Comparison of ENCODE assay signal across 19 cellular contexts in genomic region chr2:72027426-72028161, GRCh38.
DNase-seq lines count a peak whose midpoint lies in the region; ATAC-seq and TF ChIP-seq lines count a peak whose summit lies in the region.
"Had no signal": no experiment of that assay in that cellular context is flagged by ENCODE, and none has a peak within 500 bp of the region (broad histone marks: within the 10 kb centered on the region; RNA-seq: fewer than 3 reads in every experiment).

No MANE protein-coding gene starts in this region.

- intact Hi-C loops in activated CD4-positive, alpha-beta memory T cell treated with anti-CD3 and anti-CD28 coated beads for 36 hours (cut with micrococcal nuclease), result no loop called here
- intact Hi-C loops in tibial artery (cut with DNase I; ENCODE audit: low total_unique reads), result no loop called here
- intact Hi-C loops in activated T-helper 1 cell treated with anti-CD3 and anti-CD28 coated beads, Interleukin-12 subunit alpha, Interleukin-12 subunit beta, Interleukin-2, Interleukin-4 antibody, amounts not matched to agents 30 ng/mL and 10 ng/mL and 1 ng/mL, durations not matched to agents 14 hours and 24 hours and 36 hours (cut with micrococcal nuclease), result no loop called here

- no peaks in the 10 kb centered on the region for H3K36me3 ChIP-seq in tibial artery
- H3K36me3 ChIP-seq: gastroesophageal sphincter, HAP-1 had no signal

- H3K27me3 ChIP-seq in tibial artery, result peaks cover 0 to 8% of the 10 kb centered on the region in 2 donors
- H3K27me3 ChIP-seq: body of pancreas had no signal

- H3K4me3 Mint-ChIP-seq in activated CD4-positive, alpha-beta memory T cell treated with anti-CD3 and anti-CD28 coated beads, Interleukin-2, amount 10 ng/mL, durations not matched to agents 7 days and 5 days, result no peak overlapping the region
- H3K4me3 Mint-ChIP-seq in activated CD4-positive, alpha-beta memory T cell treated with anti-CD3 and anti-CD28 coated beads for 36 hours, result no peak overlapping the region
- no peak overlapping the region for H3K4me3 Mint-ChIP-seq in WTC11
- H3K4me3 Mint-ChIP-seq in activated T-helper 1 cell treated with anti-CD3 and anti-CD28 coated beads, Interleukin-12 subunit alpha, Interleukin-12 subunit beta, Interleukin-2, Interleukin-4 antibody, amounts not matched to agents 30 ng/mL and 10 ng/mL and 1 ng/mL, durations not matched to agents 14 hours and 24 hours and 36 hours, result no peak overlapping the region
- H3K4me3 Mint-ChIP-seq: activated CD4-positive, alpha-beta T cell treated with anti-CD3 and anti-CD28 coated beads for 36 hours; stimulated activated naive B cell treated with anti-CD40 and anti-IgM and Interleukin-4, amounts not matched to agents 10 μg/mL and 1 μg/mL and 100 μg/mL, for 72 hours had no signal

- no peak overlapping the region for H3K27ac Mint-ChIP-seq in activated CD4-positive, alpha-beta memory T cell treated with anti-CD3 and anti-CD28 coated beads, Interleukin-2, amount 10 ng/mL, durations not matched to agents 7 days and 5 days
- no peak overlapping the region for H3K27ac Mint-ChIP-seq in activated CD4-positive, alpha-beta memory T cell treated with anti-CD3 and anti-CD28 coated beads for 36 hours
- no peak overlapping the region for H3K27ac Mint-ChIP-seq in WTC11
- H3K27ac Mint-ChIP-seq in activated T-helper 1 cell treated with anti-CD3 and anti-CD28 coated beads, Interleukin-12 subunit alpha, Interleukin-12 subunit beta, Interleukin-2, Interleukin-4 antibody, amounts not matched to agents 30 ng/mL and 10 ng/mL and 1 ng/mL, durations not matched to agents 14 hours and 24 hours and 36 hours, result no peak overlapping the region
- H3K27ac Mint-ChIP-seq: activated CD4-positive, alpha-beta T cell treated with anti-CD3 and anti-CD28 coated beads for 36 hours; stimulated activated naive B cell treated with anti-CD40 and anti-IgM and Interleukin-4, amounts not matched to agents 10 μg/mL and 1 μg/mL and 100 μg/mL, for 72 hours had no signal

- no peaks in the 10 kb centered on the region for H3K4me1 ChIP-seq in tibial artery
- H3K4me1 ChIP-seq: body of pancreas, gastroesophageal sphincter, HAP-1 had no signal

- ATAC-seq in WTC11, result peak; percentile 49; the same call in 1 of the 2 replicates
- ATAC-seq: activated CD4-positive, alpha-beta T cell treated with anti-CD3 and anti-CD28 coated beads for 36 hours; body of pancreas; gastroesophageal sphincter; stimulated activated naive B cell treated with anti-CD40 and anti-IgM and Interleukin-4, amounts not matched to agents 10 μg/mL and 1 μg/mL and 100 μg/mL, for 72 hours had no signal

- H3K4me1 Mint-ChIP-seq in activated CD4-positive, alpha-beta memory T cell treated with anti-CD3 and anti-CD28 coated beads, Interleukin-2, amount 10 ng/mL, durations not matched to agents 7 days and 5 days, result no peaks in the 10 kb centered on the region
- H3K4me1 Mint-ChIP-seq in activated CD4-positive, alpha-beta memory T cell treated with anti-CD3 and anti-CD28 coated beads for 36 hours (ENCODE audit: low read depth), result no peaks in the 10 kb centered on the region
- H3K4me1 Mint-ChIP-seq in WTC11, result peaks cover 3% of the 10 kb centered on the region; the same call in 1 of the 2 replicates
- no peaks in the 10 kb centered on the region for H3K4me1 Mint-ChIP-seq in activated T-helper 1 cell treated with anti-CD3 and anti-CD28 coated beads, Interleukin-12 subunit alpha, Interleukin-12 subunit beta, Interleukin-2, Interleukin-4 antibody, amounts not matched to agents 30 ng/mL and 10 ng/mL and 1 ng/mL, durations not matched to agents 14 hours and 24 hours and 36 hours (ENCODE audit: low read depth)
- H3K4me1 Mint-ChIP-seq: activated CD4-positive, alpha-beta T cell treated with anti-CD3 and anti-CD28 coated beads for 36 hours; stimulated activated naive B cell treated with anti-CD40 and anti-IgM and Interleukin-4, amounts not matched to agents 10 μg/mL and 1 μg/mL and 100 μg/mL, for 72 hours had no signal

- POLR2A ChIA-PET in activated CD4-positive, alpha-beta memory T cell treated with anti-CD3 and anti-CD28 coated beads, Interleukin-2, amount 10 ng/mL, durations not matched to agents 7 days and 5 days (lab: Charles Lee), result no interaction called here
- POLR2A ChIA-PET in activated CD4-positive, alpha-beta memory T cell treated with anti-CD3 and anti-CD28 coated beads for 36 hours (lab: Charles Lee), result no interaction called here
- POLR2A ChIA-PET in WTC11 (lab: Charles Lee), result no interaction called here

- no peaks in the 10 kb centered on the region for H3K9me3 Mint-ChIP-seq in activated CD4-positive, alpha-beta memory T cell treated with anti-CD3 and anti-CD28 coated beads, Interleukin-2, amount 10 ng/mL, durations not matched to agents 7 days and 5 days
- no peaks in the 10 kb centered on the region for H3K9me3 Mint-ChIP-seq in activated CD4-positive, alpha-beta memory T cell treated with anti-CD3 and anti-CD28 coated beads for 36 hours
- H3K9me3 Mint-ChIP-seq in WTC11, result no peaks in the 10 kb centered on the region; the same call in 1 of the 2 replicates
- no peaks in the 10 kb centered on the region for H3K9me3 Mint-ChIP-seq in activated T-helper 1 cell treated with anti-CD3 and anti-CD28 coated beads, Interleukin-12 subunit alpha, Interleukin-12 subunit beta, Interleukin-2, Interleukin-4 antibody, amounts not matched to agents 30 ng/mL and 10 ng/mL and 1 ng/mL, durations not matched to agents 14 hours and 24 hours and 36 hours

- H3K36me3 Mint-ChIP-seq in activated CD4-positive, alpha-beta memory T cell treated with anti-CD3 and anti-CD28 coated beads, Interleukin-2, amount 10 ng/mL, durations not matched to agents 7 days and 5 days (ENCODE audit: low read depth), result no peaks in the 10 kb centered on the region
- no peaks in the 10 kb centered on the region for H3K36me3 Mint-ChIP-seq in activated CD4-positive, alpha-beta memory T cell treated with anti-CD3 and anti-CD28 coated beads for 36 hours
- no peaks in the 10 kb centered on the region for H3K36me3 Mint-ChIP-seq in WTC11
- no peaks in the 10 kb centered on the region for H3K36me3 Mint-ChIP-seq in activated T-helper 1 cell treated with anti-CD3 and anti-CD28 coated beads, Interleukin-12 subunit alpha, Interleukin-12 subunit beta, Interleukin-2, Interleukin-4 antibody, amounts not matched to agents 30 ng/mL and 10 ng/mL and 1 ng/mL, durations not matched to agents 14 hours and 24 hours and 36 hours (ENCODE audit: low read depth)
- H3K36me3 Mint-ChIP-seq: stimulated activated naive B cell treated with anti-CD40 and anti-IgM and Interleukin-4, amounts not matched to agents 10 μg/mL and 1 μg/mL and 100 μg/mL, for 72 hours had no signal

- in situ Hi-C loops in ACHN (cut with HindIII; ENCODE audit: low pct_ligation_motif_present, low pct_unique_long_range_greater_than_20kb, low sequenced_read_pairs), result no loop called here

- no peaks in the 10 kb centered on the region for H3K9me3 ChIP-seq in tibial artery
- H3K9me3 ChIP-seq: body of pancreas, gastroesophageal sphincter, HAP-1 had no signal

- no peak overlapping the region for H3K4me3 ChIP-seq in tibial artery
- H3K4me3 ChIP-seq: body of pancreas, gastroesophageal sphincter, HAP-1 had no signal

- CTCF ChIA-PET in activated CD4-positive, alpha-beta memory T cell treated with anti-CD3 and anti-CD28 coated beads, Interleukin-2, amount 10 ng/mL, durations not matched to agents 7 days and 5 days (lab: Charles Lee), result no interaction called here
- CTCF ChIA-PET in activated CD4-positive, alpha-beta memory T cell treated with anti-CD3 and anti-CD28 coated beads for 36 hours (lab: Charles Lee), result no interaction called here
- CTCF ChIA-PET in WTC11 (lab: Charles Lee), result interaction anchor here (0.9 to 1.0 kb wide), 2 partner anchors 104 to 567 kb away, joined by 3 read pairs; no protein-coding TSS in a partner anchor

- no peaks in the 10 kb centered on the region for H3K27me3 Mint-ChIP-seq in activated CD4-positive, alpha-beta memory T cell treated with anti-CD3 and anti-CD28 coated beads, Interleukin-2, amount 10 ng/mL, durations not matched to agents 7 days and 5 days
- no peaks in the 10 kb centered on the region for H3K27me3 Mint-ChIP-seq in activated CD4-positive, alpha-beta memory T cell treated with anti-CD3 and anti-CD28 coated beads for 36 hours
- no peaks in the 10 kb centered on the region for H3K27me3 Mint-ChIP-seq in WTC11 (ENCODE audit: low read depth)
- no peaks in the 10 kb centered on the region for H3K27me3 Mint-ChIP-seq in activated T-helper 1 cell treated with anti-CD3 and anti-CD28 coated beads, Interleukin-12 subunit alpha, Interleukin-12 subunit beta, Interleukin-2, Interleukin-4 antibody, amounts not matched to agents 30 ng/mL and 10 ng/mL and 1 ng/mL, durations not matched to agents 14 hours and 24 hours and 36 hours (ENCODE audit: insufficient read depth)
- H3K27me3 Mint-ChIP-seq: activated CD4-positive, alpha-beta T cell treated with anti-CD3 and anti-CD28 coated beads for 36 hours; stimulated activated naive B cell treated with anti-CD40 and anti-IgM and Interleukin-4, amounts not matched to agents 10 μg/mL and 1 μg/mL and 100 μg/mL, for 72 hours had no signal

- no peak overlapping the region for H3K27ac ChIP-seq in tibial artery
- H3K27ac ChIP-seq: body of pancreas, gastroesophageal sphincter, KMS-11 had no signal

- DNase-seq in activated CD4-positive, alpha-beta memory T cell treated with anti-CD3 and anti-CD28 coated beads, Interleukin-2, amount 10 ng/mL, durations not matched to agents 7 days and 5 days, result peak; percentile 7
- no peak for DNase-seq in activated CD4-positive, alpha-beta memory T cell treated with anti-CD3 and anti-CD28 coated beads for 36 hours
- peak; percentile 28 for DNase-seq in WTC11 (ENCODE audit: low spot score)
- DNase-seq in islet precursor cell, result peak; percentile 59
- DNase-seq in tibial artery, result peak; percentile 15 to 43
- DNase-seq in NOMO-1 treated with DMSO at 0.1 percent for 48 hours (lab: John Stamatoyannopoulos, UW; ENCODE audit: unreplicated experiment), result no peak
- no peak for DNase-seq in ACHN
- DNase-seq in activated T-helper 1 cell treated with anti-CD3 and anti-CD28 coated beads, Interleukin-12 subunit alpha, Interleukin-12 subunit beta, Interleukin-2, Interleukin-4 antibody, amounts not matched to agents 30 ng/mL and 10 ng/mL and 1 ng/mL, durations not matched to agents 14 hours and 24 hours and 36 hours (ENCODE audit: low spot score), result no peak
- DNase-seq: activated CD4-positive, alpha-beta T cell treated with anti-CD3 and anti-CD28 coated beads for 36 hours; body of pancreas; effector memory CD4-positive, alpha-beta T cell; kidney; NCI-H1436 treated with DMSO at 0.1 percent for 48 hours; stimulated activated CD4-positive, alpha-beta T cell treated with anti-CD3 and anti-CD28 coated beads, Interleukin-4, amount 100 ng/mL, for 4 hours; stimulated activated naive B cell treated with anti-CD40 and anti-IgM and Interleukin-4, amounts not matched to agents 10 μg/mL and 1 μg/mL and 100 μg/mL, for 72 hours; T-helper 1 cell had no signal

- TF ChIP-seq CTCF in WTC11 (IDR thresholded peaks at IDR 0.05) (no peak), tibial artery (IDR thresholded peaks at IDR 0.05) (no peak)

Comparison
In these comparisons a context has a peak if more than half of its experiments do, and no peak if none do; other contexts are left out.
1. DNase-seq: peak in activated CD4-positive, alpha-beta memory T cell treated with anti-CD3 and anti-CD28 coated beads, Interleukin-2, amount 10 ng/mL, durations not matched to agents 7 days and 5 days (single experiment), WTC11 (single experiment), islet precursor cell (single experiment) and tibial artery (2 of 2); none in activated CD4-positive, alpha-beta memory T cell treated with anti-CD3 and anti-CD28 coated beads for 36 hours (single experiment), NOMO-1 treated with DMSO at 0.1 percent for 48 hours (single experiment), ACHN (single experiment) and activated T-helper 1 cell treated with anti-CD3 and anti-CD28 coated beads, Interleukin-12 subunit alpha, Interleukin-12 subunit beta, Interleukin-2, Interleukin-4 antibody, amounts not matched to agents 30 ng/mL and 10 ng/mL and 1 ng/mL, durations not matched to agents 14 hours and 24 hours and 36 hours (single experiment).